Comparison of ENCODE assay signal across 12 cellular contexts in the genomic region with DNA sequence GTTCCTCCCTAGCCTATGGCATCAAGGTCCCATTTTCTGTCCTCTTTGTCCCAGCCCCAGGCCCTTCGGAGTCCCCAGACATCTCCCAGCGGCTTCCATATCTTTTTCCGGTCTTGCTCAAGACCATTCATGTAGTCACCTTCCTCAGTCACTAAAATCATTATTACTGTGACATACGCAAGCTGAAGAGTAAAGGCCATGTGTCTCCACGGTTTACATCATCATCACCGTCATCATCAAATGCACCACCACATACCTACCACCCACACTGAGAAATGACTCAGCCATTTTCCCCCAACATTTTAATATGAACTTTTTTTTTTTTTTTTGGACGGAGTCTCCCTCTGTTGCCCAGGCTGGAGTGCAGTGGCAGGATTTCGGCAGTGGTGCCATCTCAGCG. TPM values are rescaled to one million over a fixed set of nuclear protein-coding genes. Genes with fewer than 3 reads are reported as not detected.
DNase-seq lines count a peak whose midpoint lies in the region; ATAC-seq and TF ChIP-seq lines count a peak whose summit lies in the region.
"Had no signal": no experiment of that assay in that cellular context is flagged by ENCODE, and none has a peak within 500 bp of the region (broad histone marks: within the 10 kb centered on the region; RNA-seq: fewer than 3 reads in every experiment).

No MANE protein-coding gene starts in this region.

- H3K4me1 ChIP-seq in CD8-positive, alpha-beta T cell (ENCODE audit: insufficient read depth, low read length): no peaks in the 10 kb centered on the region
- H3K4me1 ChIP-seq: Caco-2, parathyroid adenoma had no signal

- H3K4me3 ChIP-seq in CD8-positive, alpha-beta T cell (ENCODE audit: low read depth, low read length): no peak overlapping the region
- no peak overlapping the region for H3K4me3 ChIP-seq in HFF-Myc (replicated peaks; ENCODE audit: low read depth, low read length)

- no peaks in the 10 kb centered on the region for H3K27me3 ChIP-seq in CD8-positive, alpha-beta T cell (ENCODE audit: insufficient read depth, low read length)

- CTCF ChIA-PET in CD8-positive, alpha-beta T cell (lab: Charles Lee): interaction anchor here (0.9 kb wide), 2 partner anchors 19 to 33 kb away, joined by 3 read pairs; no protein-coding TSS in a partner anchor

- no peak overlapping the region for H3K27ac Mint-ChIP-seq in CD8-positive, alpha-beta T cell
- H3K27ac Mint-ChIP-seq in activated naive CD8-positive, alpha-beta T cell: peak overlapping the region; percentile 37

- POLR2A ChIA-PET in CD8-positive, alpha-beta T cell (lab: Charles Lee): no interaction called here

- intact Hi-C loops in CD8-positive, alpha-beta T cell (cut with DNase I, micrococcal nuclease): no loop called here

- H3K4me3 Mint-ChIP-seq in CD8-positive, alpha-beta T cell: no peak overlapping the region
- H3K4me3 Mint-ChIP-seq in activated naive CD8-positive, alpha-beta T cell: no peak overlapping the region

- H3K27me3 Mint-ChIP-seq in CD8-positive, alpha-beta T cell (ENCODE audit: low read depth): peaks cover 19% of the 10 kb centered on the region
- H3K27me3 Mint-ChIP-seq in activated naive CD8-positive, alpha-beta T cell: peaks cover 6% of the 10 kb centered on the region

- no peaks in the 10 kb centered on the region for H3K36me3 Mint-ChIP-seq in CD8-positive, alpha-beta T cell
- no peaks in the 10 kb centered on the region for H3K36me3 Mint-ChIP-seq in activated naive CD8-positive, alpha-beta T cell

- TF ChIP-seq CTCF in CD8-positive, alpha-beta T cell (IDR thresholded peaks at IDR 0.05): no peak
- no peak for TF ChIP-seq CTCF in HFF-Myc (IDR thresholded peaks at IDR 0.05; ENCODE audit: low read depth, low read length, missing control alignments)

- H3K4me1 Mint-ChIP-seq in CD8-positive, alpha-beta T cell (ENCODE audit: low read depth): no peaks in the 10 kb centered on the region
- peaks cover 8% of the 10 kb centered on the region for H3K4me1 Mint-ChIP-seq in activated naive CD8-positive, alpha-beta T cell (ENCODE audit: low read depth)

- no peaks in the 10 kb centered on the region for H3K9me3 Mint-ChIP-seq in CD8-positive, alpha-beta T cell
- H3K9me3 Mint-ChIP-seq in activated naive CD8-positive, alpha-beta T cell (ENCODE audit: low read depth): no peaks in the 10 kb centered on the region

- H3K27ac ChIP-seq in CD8-positive, alpha-beta T cell (ENCODE audit: low read depth, low read length): no peak overlapping the region
- H3K27ac ChIP-seq: parathyroid adenoma had no signal

- H3K36me3 ChIP-seq in CD8-positive, alpha-beta T cell (ENCODE audit: insufficient read depth, low read length): no peaks in the 10 kb centered on the region

- ATAC-seq in CD8-positive, alpha-beta T cell: peak; percentile 51

- DNase-seq in CD8-positive, alpha-beta T cell: no peak
- DNase-seq in HFF-Myc (ENCODE audit: extremely low read depth, low read depth) (peak; percentile 35), hepatic stellate cell (ENCODE audit: low spot score) (peak; percentile 28), germinal center (ENCODE audit: low spot score) (no peak), NCI-H187 treated with DMSO at 0.1 percent for 48 hours (lab: John Stamatoyannopoulos, UW) (no peak)
- no peak for DNase-seq in central memory CD4-positive, alpha-beta T cell
- DNase-seq: Caco-2, H7, NCI-H1930, substantia nigra had no signal

- H3K9me3 ChIP-seq in CD8-positive, alpha-beta T cell (ENCODE audit: low read length): no peaks in the 10 kb centered on the region
- H3K9me3 ChIP-seq: Caco-2 had no signal

RNA-seq across cellular contexts. Expression of a gene that starts 43.4 kb away (rescaled TPM):
- not detected for total RNA-seq in CD8-positive, alpha-beta T cell

Comparison
In these comparisons a context has a peak if more than half of its experiments do, and no peak if none do; other contexts are left out.
1. DNase-seq: peak in HFF-Myc (single experiment) and hepatic stellate cell (single experiment); none in CD8-positive, alpha-beta T cell (0 of 7), germinal center (single experiment), NCI-H187 treated with DMSO at 0.1 percent for 48 hours (single experiment) and central memory CD4-positive, alpha-beta T cell (single experiment).